In genomic region chr13:78978381-78978998, GRCh38 we compare ENCODE assay signal across 8 cellular contexts.
A peak's percentile ranks its signal among the peaks of the same experiment; 100 is the strongest.
DNase-seq lines count a peak whose midpoint lies in the region; ATAC-seq and TF ChIP-seq lines count a peak whose summit lies in the region.

No MANE protein-coding gene starts in this region.

- H3K27ac ChIP-seq in HCT116 (ENCODE audit: low read depth, low read length), result no peak overlapping the region
- peak overlapping the region; percentile 78 for H3K27ac ChIP-seq in SJCRH30
- no peak overlapping the region for H3K27ac ChIP-seq in colonic mucosa
- no peak overlapping the region for H3K27ac ChIP-seq in transverse colon

- H3K27me3 ChIP-seq in HCT116 (ENCODE audit: insufficient read depth, low read length), result peaks cover 4% of the 10 kb centered on the region
- H3K27me3 ChIP-seq in SJCRH30, result no peaks in the 10 kb centered on the region
- H3K27me3 ChIP-seq in colonic mucosa, result no peaks in the 10 kb centered on the region
- H3K27me3 ChIP-seq in transverse colon, result no peaks in the 10 kb centered on the region

- no peak for TF ChIP-seq EP300 in transverse colon (IDR thresholded peaks at IDR 0.05; ENCODE audit: low read depth)

- RAD21 ChIA-PET in HCT116 (lab: Charles Lee; ENCODE audit: low non-redundant PET in 1 of 2, low total read pairs in 2 of 2, uncharacterized antibody in 2 of 2, unreplicated experiment in 2 of 2), result interaction anchor here (0.5 to 1.3 kb wide), 3 partner anchors 841 to 1032 kb away, joined by 3 to 6 read pairs (median 6); no protein-coding TSS in a partner anchor

- H3K9me3 ChIP-seq in HCT116 (ENCODE audit: control insufficient read depth in 1 of 2, insufficient read depth in 1 of 2, low read depth in 1 of 2, low read length in 2 of 2) (no peaks in the 10 kb centered on the region), SJCRH30 (replicated peaks) (peaks cover 4% of the 10 kb centered on the region; the same call in 1 of the 2 replicates), colonic mucosa (no peaks in the 10 kb centered on the region), transverse colon (no peaks in the 10 kb centered on the region)

- peak; percentile 84 for ATAC-seq in HCT116
- peak; percentile 86 for ATAC-seq in memory B cell (ENCODE audit: low read depth)

- no peaks in the 10 kb centered on the region for H3K9me3 Mint-ChIP-seq in memory B cell

- H3K27ac Mint-ChIP-seq in memory B cell, result no peak overlapping the region

- peak; percentile 56 for TF ChIP-seq RAD21 in HCT116 (IDR thresholded peaks at IDR 0.05; ENCODE audit: low read depth)

- no TSS peak for BruUV-seq in HCT116 (replicated peaks; lab: Mats Ljungman, UMichigan)

- WGBS in transverse colon (ENCODE audit: low coverage in 1 of 2), 2 donors, result 0 to 30% methylated on average over 1 to 2 of the region's 2 CpGs

- intact Hi-C loops in HCT116 (cut with micrococcal nuclease) (loop anchor here (1.0 to 2.0 kb wide), 2 partner anchors 737 to 842 kb away; no protein-coding TSS in a partner anchor), colonic mucosa (cut with DNase I) (loop anchor here (5.0 kb wide), 1 partner anchor 841 kb away; no protein-coding TSS in a partner anchor), transverse colon (cut with DNase I; ENCODE audit: low total_unique reads) (no loop called here)

- no peaks in the 10 kb centered on the region for H3K4me1 Mint-ChIP-seq in memory B cell

- no peaks in the 10 kb centered on the region for H3K36me3 Mint-ChIP-seq in memory B cell

- H3K9ac ChIP-seq in HCT116 (ENCODE audit: low read length) (no peak overlapping the region), colonic mucosa (ENCODE audit: low read depth in 2 of 2, low read length in 2 of 2) (no peak overlapping the region)

- H3K4me3 Mint-ChIP-seq in memory B cell, result no peak overlapping the region

- H3K79me2 ChIP-seq in HCT116 (ENCODE audit: insufficient read depth, low read length), result no peaks in the 10 kb centered on the region

- no peak for TF ChIP-seq POLR2A in HCT116 (IDR thresholded peaks at IDR 0.05; ENCODE audit: borderline replicate concordance, extremely low read depth, insufficient read depth, insufficient read length)
- TF ChIP-seq POLR2A in transverse colon (IDR thresholded peaks at IDR 0.05), result no peak

- TF ChIP-seq CTCF in AG10803 (conservative IDR thresholded peaks at IDR 0.05; ENCODE audit: low read length) (peak; percentile 85), GM10266 (IDR thresholded peaks at IDR 0.05; ENCODE audit: control insufficient read depth, insufficient read depth, low read depth, missing control alignments) (peak; percentile 74), HCT116 (IDR thresholded peaks at IDR 0.05 in 2 of 3, conservative IDR thresholded peaks at IDR 0.05 in 1 of 3; ENCODE audit: borderline replicate concordance in 1 of 3, insufficient read depth in 1 of 3, low read depth in 2 of 3, low read length in 2 of 3) (peak; percentile 34 to 65 (median 52); a peak in 5 of 6 replicates), LNCAP (IDR thresholded peaks at IDR 0.05) (peak; percentile 62), colonic mucosa (IDR thresholded peaks at IDR 0.05) (peak; percentile 52), transverse colon (IDR thresholded peaks at IDR 0.05) (peak; percentile 46 to 69 (median 64))

- H3K36me3 ChIP-seq in HCT116 (ENCODE audit: control insufficient read depth in 1 of 2, insufficient read depth in 2 of 2, low read length in 2 of 2) (no peaks in the 10 kb centered on the region), SJCRH30 (no peaks in the 10 kb centered on the region), colonic mucosa (no peaks in the 10 kb centered on the region), transverse colon (no peaks in the 10 kb centered on the region)

- H3K4me2 ChIP-seq in HCT116 (ENCODE audit: low read length), result no peak overlapping the region

- CTCF ChIA-PET in HCT116 (lab: Charles Lee), result interaction anchor here (0.8 to 1.8 kb wide), 4 partner anchors 8 to 841 kb away, joined by 3 to 22 read pairs (median 8); no protein-coding TSS in a partner anchor

- no peak overlapping the region for H2AFZ ChIP-seq in HCT116 (ENCODE audit: low read depth, low read length, poor library complexity, severe bottlenecking)

- in situ Hi-C loops in transverse colon (cut with MboI; ENCODE audit: low pct_ligation_motif_present in 1 of 4, low pct_unique_long_range_greater_than_20kb in 1 of 4, low sequenced_read_pairs in 3 of 4), result loop anchor here in 3 of 4 donors (10.0 to 25.0 kb wide), 3 partner anchors 834 to 844 kb away; no protein-coding TSS in a partner anchor

- H3K9me2 ChIP-seq in HCT116 (ENCODE audit: insufficient read depth), result no peaks in the 10 kb centered on the region

- H3K4me1 ChIP-seq in HCT116 (ENCODE audit: control insufficient read depth in 1 of 2, insufficient read depth in 2 of 2, low read length in 2 of 2) (no peaks in the 10 kb centered on the region), SJCRH30 (peaks cover 21% of the 10 kb centered on the region), colonic mucosa (no peaks in the 10 kb centered on the region), transverse colon (no peaks in the 10 kb centered on the region)

- DNase-seq in AG10803 (ENCODE audit: low read depth) (peak; percentile 63), GM10266 (ENCODE audit: extremely low spot score) (peak; percentile 32), HCT116 (ENCODE audit: low read depth, low spot score) (peak; percentile 48), SJCRH30 (peak; percentile 59 to 88), colonic mucosa (peak; percentile 43), memory B cell (ENCODE audit: low spot score in 2 of 2) (peak; percentile 36 to 37), transverse colon (peak; percentile 11)

- peaks cover 2% of the 10 kb centered on the region for H3K27me3 Mint-ChIP-seq in memory B cell

- no peak overlapping the region for H3K4me3 ChIP-seq in AG10803 (ENCODE audit: low read length)
- H3K4me3 ChIP-seq in HCT116 (replicated peaks in 1 of 2; ENCODE audit: low read depth in 1 of 2, low read length in 2 of 2), result no peak overlapping the region
- H3K4me3 ChIP-seq in SJCRH30, result no peak overlapping the region
- no peak overlapping the region for H3K4me3 ChIP-seq in colonic mucosa
- H3K4me3 ChIP-seq in transverse colon, result no peak overlapping the region

- no peaks in the 10 kb centered on the region for H4K20me1 ChIP-seq in HCT116 (ENCODE audit: insufficient read depth)

- POLR2A ChIA-PET in HCT116 (lab: Charles Lee), result no interaction called here

TF ChIP-seq in HCT116, 20 proteins besides CTCF, POLR2A, EP300 and RAD21 (continues in another document):
- TF ChIP-seq POLR2AphosphoS5 (IDR thresholded peaks at IDR 0.05; ENCODE audit: low read depth, low read length) (no peak), SP1 (IDR thresholded peaks at IDR 0.05; ENCODE audit: low read depth) (no peak), EZH2phosphoT487 (IDR thresholded peaks at IDR 0.05; ENCODE audit: borderline replicate concordance) (no peak), REST (IDR thresholded peaks at IDR 0.05; ENCODE audit: low read depth) (no peak), ELF1 (IDR thresholded peaks at IDR 0.05; ENCODE audit: borderline replicate concordance, low read depth) (no peak), ZNF274 (IDR thresholded peaks at IDR 0.05; ENCODE audit: low read depth, low read length) (no peak), FOSL1 (IDR thresholded peaks at IDR 0.05; ENCODE audit: low read depth) (no peak), CEBPB (IDR thresholded peaks at IDR 0.05; ENCODE audit: low read depth) (no peak), ZFX (IDR thresholded peaks at IDR 0.05) (no peak), ZBTB33 (IDR thresholded peaks at IDR 0.05; ENCODE audit: extremely low read depth, insufficient replicate concordance, low read length) (no peak), EZH2 (IDR thresholded peaks at IDR 0.05) (no peak), EGR1 (IDR thresholded peaks at IDR 0.05; ENCODE audit: low read depth) (no peak), CBX3 (IDR thresholded peaks at IDR 0.05; ENCODE audit: low read depth) (no peak), JUND (IDR thresholded peaks at IDR 0.05) (no peak), SIN3A (IDR thresholded peaks at IDR 0.05; ENCODE audit: low read depth) (no peak)

Comparison
In these comparisons a context has a peak if more than half of its experiments do, and no peak if none do; other contexts are left out.
1. DNase-seq: peak in every context shown above with its lines; median percentile 74 in SJCRH30; 63 in AG10803; 48 in HCT116; 43 in colonic mucosa; 36 in memory B cell; 32 in GM10266; 11 in transverse colon.